Comparison of ENCODE assay signal across 7 cellular contexts in genomic region chr19:48329167-48329891, GRCh38. TPM values are rescaled to one million over a fixed set of nuclear protein-coding genes. Genes with fewer than 3 reads are reported as not detected.
DNase-seq lines count a peak whose midpoint lies in the region; ATAC-seq and TF ChIP-seq lines count a peak whose summit lies in the region.

No MANE protein-coding gene starts in this region.

- H3K36me3 ChIP-seq in GM23338 (ENCODE audit: insufficient read depth), result no peaks in the 10 kb centered on the region
- peaks cover 0 to 27% (median 4%) of the 10 kb centered on the region in 4 donors for H3K36me3 ChIP-seq in upper lobe of left lung

- peaks cover 40% of the 10 kb centered on the region for H3K4me1 Mint-ChIP-seq in GM23338

- no peak overlapping the region for H2AFZ ChIP-seq in GM23338

- peak overlapping the region; percentile 69 for H3K4me3 ChIP-seq in GM23338
- H3K4me3 ChIP-seq in upper lobe of left lung, result peak overlapping the region in 2 of 4 donors; percentile 57 to 61

- peaks cover 15% of the 10 kb centered on the region; the same call in 1 of the 2 replicates for H3F3A ChIP-seq in GM23338 (replicated peaks; ENCODE audit: low read depth)

- ATAC-seq in GM23338, result peak; percentile 6
- no peak for ATAC-seq in upper lobe of left lung (ENCODE audit: low FRiP score in 2 of 2)
- no peak for ATAC-seq in HG03039 (IDR thresholded peaks at IDR 0.05; ENCODE audit: unreplicated experiment)

- H3K79me2 ChIP-seq in GM23338 (replicated peaks; ENCODE audit: insufficient read depth), result no peaks in the 10 kb centered on the region

- 74 to 79% methylated on average over 14 to 15 of the region's 15 CpGs for WGBS in upper lobe of left lung, 2 donors

- peak overlapping the region; percentile 91 for H3K4me3 Mint-ChIP-seq in GM23338

- no peak for TF ChIP-seq EP300 in upper lobe of left lung (IDR thresholded peaks at IDR 0.05)

- H3K27ac Mint-ChIP-seq in GM23338, result 0 out of 2 replicates have a peak overlapping the region, but pooled peaks have one; percentile 95

- H3K27me3 ChIP-seq in GM23338 (ENCODE audit: insufficient read depth) (peaks cover 7% of the 10 kb centered on the region; the same call in 1 of the 2 replicates), upper lobe of left lung (no peaks in the 10 kb centered on the region)

- H3K27me3 Mint-ChIP-seq in GM23338 (ENCODE audit: insufficient read depth, low read depth, poor library complexity), result peaks cover 43% of the 10 kb centered on the region

- no peaks in the 10 kb centered on the region for H3K9me3 ChIP-seq in upper lobe of left lung

- no peaks in the 10 kb centered on the region for H4K20me1 ChIP-seq in GM23338 (replicated peaks; ENCODE audit: insufficient read depth)

- H3K36me3 Mint-ChIP-seq in GM23338 (ENCODE audit: low read depth), result peaks cover 8% of the 10 kb centered on the region

- TF ChIP-seq POLR2A in upper lobe of left lung (IDR thresholded peaks at IDR 0.05), result no peak

- peak; percentile 85 for DNase-seq in GM23338 (ENCODE audit: low spot score)
- DNase-seq in RPMI7951 (ENCODE audit: low read depth), result peak; percentile 52
- DNase-seq in amniotic stem cell (lab: John Stamatoyannopoulos, UW), result peak; percentile 59
- peak; percentile 46 for DNase-seq in left kidney (ENCODE audit: low read depth, low spot score)
- peak in 1 of 2 donors; percentile 35 for DNase-seq in upper lobe of left lung
- no peak for DNase-seq in mucosa of gallbladder (ENCODE audit: low spot score)

- TF ChIP-seq CTCF in GM23338 (conservative IDR thresholded peaks at IDR 0.05; ENCODE audit: low read depth in 2 of 2) (no peak), upper lobe of left lung (IDR thresholded peaks at IDR 0.05) (no peak)

- H3K9me3 Mint-ChIP-seq in GM23338, result peaks cover 10% of the 10 kb centered on the region

- H3K9me2 ChIP-seq in GM23338 (ENCODE audit: insufficient read depth), result no peaks in the 10 kb centered on the region

- peak overlapping the region; percentile 73 for H3K4me2 ChIP-seq in GM23338

- H3K4me1 ChIP-seq in GM23338 (ENCODE audit: insufficient read depth), result peaks cover 28% of the 10 kb centered on the region
- peaks cover 59 to 87% (median 75%) of the 10 kb centered on the region in 4 donors for H3K4me1 ChIP-seq in upper lobe of left lung

- H3K27ac ChIP-seq in GM23338 (ENCODE audit: low read depth), result no peak overlapping the region
- peak overlapping the region; percentile 4 to 92 (median 85) for H3K27ac ChIP-seq in upper lobe of left lung

TF ChIP-seq in GM23338, 12 proteins besides CTCF, POLR2A, EP300 and RAD21:
- TF ChIP-seq CREB1 (CRISPR knock-in tag; IDR thresholded peaks at IDR 0.05; ENCODE audit: low read depth), result 0 out of 2 replicates have a peak, but pooled peaks have one; percentile 32
- no peak for TF ChIP-seq EZH2phosphoT487 (IDR thresholded peaks at IDR 0.05; ENCODE audit: unreplicated experiment)

RNA-seq across cellular contexts. Expression of gene EMP3, which starts 4.0 kb away (rescaled TPM):
- total RNA-seq in GM23338 (2014; rRNA removed; shearing (Covaris generic)), result 6.0 and 7.9 TPM in 2 replicates
- polyA plus RNA-seq in GM23338 (2016; fragmentation: Nextera tagmentation; extraction: Ambion mirVana), result 25.1 and 27.9 TPM in 2 replicates
- 246 and 286 TPM in 2 replicates for total RNA-seq in RPMI7951 (2014; rRNA removed; shearing (Covaris generic))
- 100 to 1,000 TPM in 2 of 6 donors, 10 to 100 TPM in 4; 38.8 to 173 (median 75.1) TPM for total RNA-seq in upper lobe of left lung
- total RNA-seq in mucosa of gallbladder, result 52.4 TPM

RNA-seq across cellular contexts. Expression of gene TMEM143, which starts 34.4 kb away (rescaled TPM):
- 15.0 and 16.6 TPM in 2 replicates for total RNA-seq in GM23338 (2014; rRNA removed; shearing (Covaris generic))
- polyA plus RNA-seq in GM23338 (2016; fragmentation: Nextera tagmentation; extraction: Ambion mirVana), result 10.0 and 12.8 TPM in 2 replicates
- 4.4 and 6.4 TPM in 2 replicates for total RNA-seq in RPMI7951 (2014; rRNA removed; shearing (Covaris generic))
- total RNA-seq in upper lobe of left lung, result 10 to 100 TPM in 4 of 6 donors, 1 to 10 TPM in 2; 4.7 to 34.6 (median 16.6) TPM
- 18.0 TPM for total RNA-seq in mucosa of gallbladder

RNA-seq across cellular contexts. Expression of gene SYNGR4, which starts 34.8 kb away (rescaled TPM):
- not detected in 2 replicates for total RNA-seq in GM23338 (2014; rRNA removed; shearing (Covaris generic))
- not detected in 2 replicates for polyA plus RNA-seq in GM23338 (2016; fragmentation: Nextera tagmentation; extraction: Ambion mirVana)
- not detected in 2 replicates for total RNA-seq in RPMI7951 (2014; rRNA removed; shearing (Covaris generic))
- total RNA-seq in upper lobe of left lung (not detected), mucosa of gallbladder (not detected)

RNA-seq across cellular contexts. Expression of gene ZNF114, which starts 59.4 kb away (rescaled TPM):
- 6.9 and 11.1 TPM in 2 replicates for total RNA-seq in GM23338 (2014; rRNA removed; shearing (Covaris generic))
- 9.2 and 12.2 TPM in 2 replicates for polyA plus RNA-seq in GM23338 (2016; fragmentation: Nextera tagmentation; extraction: Ambion mirVana)
- total RNA-seq in RPMI7951 (2014; rRNA removed; shearing (Covaris generic)), result 0.24 and 0.49 TPM in 2 replicates
- total RNA-seq in upper lobe of left lung (1 to 10 TPM; 1.0 to 4.5 (median 1.2) TPM), mucosa of gallbladder (0.43 TPM)
